1 cellular context compared by ENCODE assay signal in the genomic region with DNA sequence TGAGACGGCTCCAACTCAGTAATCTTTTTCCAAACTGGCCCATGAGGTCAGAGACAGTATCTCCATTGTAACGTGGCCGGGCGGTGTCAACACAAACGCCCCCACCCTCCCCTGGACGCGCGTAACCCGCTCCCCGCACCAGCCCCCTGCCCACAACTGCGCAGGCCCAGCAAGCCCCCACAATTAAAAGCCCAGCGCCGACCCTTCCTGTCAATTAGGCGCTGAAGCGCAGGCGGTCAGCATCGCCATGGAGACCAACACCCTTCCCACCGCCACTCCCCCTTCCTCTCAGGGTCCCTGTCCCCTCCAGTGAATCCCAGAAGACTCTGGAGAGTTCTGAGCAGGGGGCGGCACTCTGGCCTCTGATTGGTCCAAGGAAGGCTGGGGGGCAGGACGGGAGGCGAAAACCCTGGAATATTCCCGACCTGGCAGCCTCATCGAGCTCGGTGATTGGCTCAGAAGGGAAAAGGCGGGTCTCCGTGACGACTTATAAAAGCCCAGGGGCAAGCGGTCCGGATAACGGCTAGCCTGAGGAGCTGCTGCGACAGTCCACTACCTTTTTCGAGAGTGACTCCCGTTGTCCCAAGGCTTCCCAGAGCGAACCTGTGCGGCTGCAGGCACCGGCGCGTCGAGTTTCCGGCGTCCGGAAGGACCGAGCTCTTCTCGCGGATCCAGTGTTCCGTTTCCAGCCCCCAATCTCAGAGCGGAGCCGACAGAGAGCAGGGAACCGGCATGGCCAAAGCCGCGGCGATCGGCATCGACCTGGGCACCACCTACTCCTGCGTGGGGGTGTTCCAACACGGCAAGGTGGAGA.
TF ChIP-seq lines count a peak whose summit lies in the region.

A gene (plus strand): TSS at position 519 of the 814 bp plus-strand sequence. CDS start 214 bp downstream, at position 733.
A gene (minus strand): TSS at position 259 of the 814 bp plus-strand sequence. CDS start 3,311 bp downstream, outside the sequence.

TF ChIP-seq in K562, 482 proteins besides CTCF, POLR2A, EP300 and RAD21 (continued from another document and continues in another):
- TF ChIP-seq ZNF408 (CRISPR knock-in tag; IDR thresholded peaks at IDR 0.05; ENCODE audit: low read depth) (no peak), BCOR (IDR thresholded peaks at IDR 0.05) (peak; percentile 85), SAFB (IDR thresholded peaks at IDR 0.05; ENCODE audit: borderline replicate concordance, low read depth, low read length) (no peak), TCF3 (CRISPR knock-in tag; IDR thresholded peaks at IDR 0.05) (peak; percentile 28; the same call in 1 of the 2 replicates), ETS2 (tag; IDR thresholded peaks at IDR 0.05; ENCODE audit: borderline replicate concordance, poor library complexity, severe bottlenecking) (no peak), ZNF41 (CRISPR knock-in tag; conservative IDR thresholded peaks at IDR 0.05) (0 out of 2 replicates have a peak, but pooled peaks have one; percentile 46), FOXJ2 (tag; IDR thresholded peaks at IDR 0.05) (peak; percentile 43; the same call in 1 of the 2 replicates), ILF3 (IDR thresholded peaks at IDR 0.05; ENCODE audit: borderline replicate concordance) (no peak), GATA2 (CRISPR knock-in tag; IDR thresholded peaks at IDR 0.05) (no peak), ATF7 (IDR thresholded peaks at IDR 0.05) (peak; percentile 76), IRF2 (CRISPR knock-in tag; IDR thresholded peaks at IDR 0.05) (no peak), RCOR1 (IDR thresholded peaks at IDR 0.05; ENCODE audit: borderline replicate concordance in 1 of 2, low read depth in 2 of 2, low read length in 2 of 2) (no peak; a peak in 1 of 4 replicates), TAF7 (tag; IDR thresholded peaks at IDR 0.05) (peak; percentile 89), MTF1 (CRISPR knock-in tag; IDR thresholded peaks at IDR 0.05; ENCODE audit: borderline replicate concordance) (no peak), PURB (CRISPR knock-in tag; IDR thresholded peaks at IDR 0.05; ENCODE audit: low read depth) (no peak), KLF13 (tag; IDR thresholded peaks at IDR 0.05; ENCODE audit: borderline replicate concordance, low read depth) (no peak), SMARCB1 (IDR thresholded peaks at IDR 0.05; ENCODE audit: insufficient read length, low read depth) (no peak), SRSF9 (IDR thresholded peaks at IDR 0.05; ENCODE audit: borderline replicate concordance, low read depth, low read length) (no peak), HCFC1 (IDR thresholded peaks at IDR 0.05; ENCODE audit: low read depth, low read length) (peak; percentile 54; the same call in 1 of the 2 replicates), ZC3H8 (IDR thresholded peaks at IDR 0.05) (no peak), GATAD2B (IDR thresholded peaks at IDR 0.05; ENCODE audit: borderline replicate concordance) (no peak), RFX7 (CRISPR knock-in tag; IDR thresholded peaks at IDR 0.05) (no peak), SMAD2 (IDR thresholded peaks at IDR 0.05; ENCODE audit: low read depth, low read length) (no peak), BRD9 (IDR thresholded peaks at IDR 0.05; ENCODE audit: low read depth, partially characterized antibody) (peak; percentile 4), PHF20 (IDR thresholded peaks at IDR 0.05; ENCODE audit: partially characterized antibody) (peak; percentile 80), ZNF347 (CRISPR knock-in tag; IDR thresholded peaks at IDR 0.05; ENCODE audit: low read depth) (no peak), ZNF175 (CRISPR knock-in tag; IDR thresholded peaks at IDR 0.05; ENCODE audit: low read depth) (no peak), DACH1 (IDR thresholded peaks at IDR 0.05; ENCODE audit: partially characterized antibody) (no peak)
- TF ChIP-seq, protein P1, sequence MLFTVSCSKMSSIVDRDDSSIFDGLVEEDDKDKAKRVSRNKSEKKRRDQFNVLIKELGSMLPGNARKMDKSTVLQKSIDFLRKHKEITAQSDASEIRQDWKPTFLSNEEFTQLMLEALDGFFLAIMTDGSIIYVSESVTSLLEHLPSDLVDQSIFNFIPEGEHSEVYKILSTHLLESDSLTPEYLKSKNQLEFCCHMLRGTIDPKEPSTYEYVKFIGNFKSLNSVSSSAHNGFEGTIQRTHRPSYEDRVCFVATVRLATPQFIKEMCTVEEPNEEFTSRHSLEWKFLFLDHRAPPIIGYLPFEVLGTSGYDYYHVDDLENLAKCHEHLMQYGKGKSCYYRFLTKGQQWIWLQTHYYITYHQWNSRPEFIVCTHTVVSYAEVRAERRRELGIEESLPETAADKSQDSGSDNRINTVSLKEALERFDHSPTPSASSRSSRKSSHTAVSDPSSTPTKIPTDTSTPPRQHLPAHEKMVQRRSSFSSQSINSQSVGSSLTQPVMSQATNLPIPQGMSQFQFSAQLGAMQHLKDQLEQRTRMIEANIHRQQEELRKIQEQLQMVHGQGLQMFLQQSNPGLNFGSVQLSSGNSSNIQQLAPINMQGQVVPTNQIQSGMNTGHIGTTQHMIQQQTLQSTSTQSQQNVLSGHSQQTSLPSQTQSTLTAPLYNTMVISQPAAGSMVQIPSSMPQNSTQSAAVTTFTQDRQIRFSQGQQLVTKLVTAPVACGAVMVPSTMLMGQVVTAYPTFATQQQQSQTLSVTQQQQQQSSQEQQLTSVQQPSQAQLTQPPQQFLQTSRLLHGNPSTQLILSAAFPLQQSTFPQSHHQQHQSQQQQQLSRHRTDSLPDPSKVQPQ (CRISPR knock-in tag; IDR thresholded peaks at IDR 0.05; ENCODE audit: borderline replicate concordance), result no peak
- TF ChIP-seq, protein P2, sequence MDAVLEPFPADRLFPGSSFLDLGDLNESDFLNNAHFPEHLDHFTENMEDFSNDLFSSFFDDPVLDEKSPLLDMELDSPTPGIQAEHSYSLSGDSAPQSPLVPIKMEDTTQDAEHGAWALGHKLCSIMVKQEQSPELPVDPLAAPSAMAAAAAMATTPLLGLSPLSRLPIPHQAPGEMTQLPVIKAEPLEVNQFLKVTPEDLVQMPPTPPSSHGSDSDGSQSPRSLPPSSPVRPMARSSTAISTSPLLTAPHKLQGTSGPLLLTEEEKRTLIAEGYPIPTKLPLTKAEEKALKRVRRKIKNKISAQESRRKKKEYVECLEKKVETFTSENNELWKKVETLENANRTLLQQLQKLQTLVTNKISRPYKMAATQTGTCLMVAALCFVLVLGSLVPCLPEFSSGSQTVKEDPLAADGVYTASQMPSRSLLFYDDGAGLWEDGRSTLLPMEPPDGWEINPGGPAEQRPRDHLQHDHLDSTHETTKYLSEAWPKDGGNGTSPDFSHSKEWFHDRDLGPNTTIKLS (IDR thresholded peaks at IDR 0.05; ENCODE audit: borderline replicate concordance, low read depth), result peak; percentile 77; the same call in 1 of the 2 replicates
- TF ChIP-seq, protein P3, sequence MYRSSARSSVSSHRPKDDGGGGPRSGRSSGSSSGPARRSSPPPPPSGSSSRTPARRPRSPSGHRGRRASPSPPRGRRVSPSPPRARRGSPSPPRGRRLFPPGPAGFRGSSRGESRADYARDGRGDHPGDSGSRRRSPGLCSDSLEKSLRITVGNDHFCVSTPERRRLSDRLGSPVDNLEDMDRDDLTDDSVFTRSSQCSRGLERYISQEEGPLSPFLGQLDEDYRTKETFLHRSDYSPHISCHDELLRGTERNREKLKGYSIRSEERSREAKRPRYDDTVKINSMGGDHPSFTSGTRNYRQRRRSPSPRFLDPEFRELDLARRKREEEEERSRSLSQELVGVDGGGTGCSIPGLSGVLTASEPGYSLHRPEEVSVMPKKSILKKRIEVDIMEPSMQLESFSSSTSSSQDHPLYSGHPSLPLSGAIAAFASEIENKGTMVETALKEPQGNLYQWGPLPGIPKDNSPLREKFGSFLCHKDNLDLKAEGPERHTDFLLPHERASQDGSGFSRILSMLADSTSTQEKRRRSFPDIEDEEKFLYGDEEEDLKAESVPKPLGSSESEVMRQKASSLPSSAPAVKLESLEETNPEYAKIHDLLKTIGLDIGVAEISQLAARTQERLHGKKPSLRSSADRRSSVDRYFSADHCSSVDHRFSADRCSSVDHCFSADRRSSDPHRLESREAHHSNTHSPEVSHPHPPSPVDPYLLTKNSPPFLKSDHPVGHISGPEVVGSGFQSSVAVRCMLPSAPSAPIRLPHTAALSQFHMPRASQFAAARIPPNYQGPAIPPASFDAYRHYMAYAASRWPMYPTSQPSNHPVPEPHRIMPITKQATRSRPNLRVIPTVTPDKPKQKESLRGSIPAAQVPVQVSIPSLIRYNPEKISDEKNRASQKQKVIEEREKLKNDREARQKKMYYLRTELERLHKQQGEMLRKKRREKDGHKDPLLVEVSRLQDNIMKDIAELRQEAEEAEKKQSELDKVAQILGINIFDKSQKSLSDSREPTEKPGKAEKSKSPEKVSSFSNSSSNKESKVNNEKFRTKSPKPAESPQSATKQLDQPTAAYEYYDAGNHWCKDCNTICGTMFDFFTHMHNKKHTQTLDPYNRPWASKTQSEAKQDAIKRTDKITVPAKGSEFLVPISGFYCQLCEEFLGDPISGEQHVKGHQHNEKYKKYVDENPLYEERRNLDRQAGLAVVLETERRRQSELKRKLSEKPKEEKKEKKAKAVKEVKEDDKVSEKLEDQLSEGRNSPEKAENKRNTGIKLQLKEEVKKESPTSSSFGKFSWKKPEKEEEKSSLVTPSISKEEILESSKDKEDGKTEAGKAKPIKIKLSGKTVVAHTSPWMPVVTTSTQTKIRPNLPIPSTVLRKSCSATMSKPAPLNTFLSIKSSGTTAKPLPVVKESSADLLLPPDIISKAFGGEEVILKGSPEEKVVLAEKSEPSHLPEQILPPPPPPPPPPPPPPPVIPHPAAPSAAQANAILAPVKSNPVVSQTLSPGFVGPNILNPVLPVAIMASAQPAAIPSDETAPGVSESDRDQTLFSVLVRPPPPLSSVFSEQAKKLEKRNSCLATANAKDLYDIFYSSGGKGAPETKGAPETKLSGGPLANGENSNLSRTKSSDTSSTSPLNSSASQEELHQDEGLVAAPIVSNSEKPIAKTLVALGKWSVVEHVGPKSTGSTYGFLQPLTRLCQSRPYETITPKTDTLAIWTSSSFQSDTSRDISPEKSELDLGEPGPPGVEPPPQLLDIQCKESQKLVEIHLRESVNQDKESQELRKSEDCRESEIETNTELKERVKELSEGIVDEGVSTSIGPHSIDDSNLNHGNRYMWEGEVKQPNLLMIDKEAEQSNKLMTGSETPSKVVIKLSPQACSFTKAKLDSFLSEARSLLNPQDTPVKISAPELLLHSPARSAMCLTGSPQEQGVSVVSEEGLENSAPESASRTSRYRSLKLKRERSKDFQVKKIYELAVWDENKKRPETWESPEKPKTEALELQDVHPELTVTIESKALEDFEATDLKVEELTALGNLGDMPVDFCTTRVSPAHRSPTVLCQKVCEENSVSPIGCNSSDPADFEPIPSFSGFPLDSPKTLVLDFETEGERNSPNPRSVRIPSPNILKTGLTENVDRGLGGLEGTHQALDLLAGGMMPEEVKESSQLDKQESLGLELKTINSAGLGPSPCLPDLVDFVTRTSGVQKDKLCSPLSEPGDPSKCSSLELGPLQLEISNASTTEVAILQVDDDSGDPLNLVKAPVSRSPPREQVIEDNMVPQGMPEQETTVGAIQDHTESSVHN (IDR thresholded peaks at IDR 0.05; ENCODE audit: borderline replicate concordance in 1 of 2, low read depth in 1 of 2), result peak in 1 of 2 experiments; percentile 19; a peak in 1 of 4 replicates
- TF ChIP-seq, protein P4, sequence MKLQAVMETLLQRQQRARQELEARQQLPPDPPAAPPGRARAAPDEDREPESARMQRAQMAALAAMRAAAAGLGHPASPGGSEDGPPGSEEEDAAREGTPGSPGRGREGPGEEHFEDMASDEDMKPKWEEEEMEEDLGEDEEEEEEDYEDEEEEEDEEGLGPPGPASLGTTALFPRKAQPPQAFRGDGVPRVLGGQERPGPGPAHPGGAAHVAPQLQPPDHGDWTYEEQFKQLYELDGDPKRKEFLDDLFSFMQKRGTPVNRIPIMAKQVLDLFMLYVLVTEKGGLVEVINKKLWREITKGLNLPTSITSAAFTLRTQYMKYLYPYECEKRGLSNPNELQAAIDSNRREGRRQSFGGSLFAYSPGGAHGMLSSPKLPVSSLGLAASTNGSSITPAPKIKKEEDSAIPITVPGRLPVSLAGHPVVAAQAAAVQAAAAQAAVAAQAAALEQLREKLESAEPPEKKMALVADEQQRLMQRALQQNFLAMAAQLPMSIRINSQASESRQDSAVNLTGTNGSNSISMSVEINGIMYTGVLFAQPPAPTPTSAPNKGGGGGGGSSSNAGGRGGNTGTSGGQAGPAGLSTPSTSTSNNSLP (IDR thresholded peaks at IDR 0.05; ENCODE audit: borderline replicate concordance, low read depth, low read length), result no peak
- TF ChIP-seq, protein P5, sequence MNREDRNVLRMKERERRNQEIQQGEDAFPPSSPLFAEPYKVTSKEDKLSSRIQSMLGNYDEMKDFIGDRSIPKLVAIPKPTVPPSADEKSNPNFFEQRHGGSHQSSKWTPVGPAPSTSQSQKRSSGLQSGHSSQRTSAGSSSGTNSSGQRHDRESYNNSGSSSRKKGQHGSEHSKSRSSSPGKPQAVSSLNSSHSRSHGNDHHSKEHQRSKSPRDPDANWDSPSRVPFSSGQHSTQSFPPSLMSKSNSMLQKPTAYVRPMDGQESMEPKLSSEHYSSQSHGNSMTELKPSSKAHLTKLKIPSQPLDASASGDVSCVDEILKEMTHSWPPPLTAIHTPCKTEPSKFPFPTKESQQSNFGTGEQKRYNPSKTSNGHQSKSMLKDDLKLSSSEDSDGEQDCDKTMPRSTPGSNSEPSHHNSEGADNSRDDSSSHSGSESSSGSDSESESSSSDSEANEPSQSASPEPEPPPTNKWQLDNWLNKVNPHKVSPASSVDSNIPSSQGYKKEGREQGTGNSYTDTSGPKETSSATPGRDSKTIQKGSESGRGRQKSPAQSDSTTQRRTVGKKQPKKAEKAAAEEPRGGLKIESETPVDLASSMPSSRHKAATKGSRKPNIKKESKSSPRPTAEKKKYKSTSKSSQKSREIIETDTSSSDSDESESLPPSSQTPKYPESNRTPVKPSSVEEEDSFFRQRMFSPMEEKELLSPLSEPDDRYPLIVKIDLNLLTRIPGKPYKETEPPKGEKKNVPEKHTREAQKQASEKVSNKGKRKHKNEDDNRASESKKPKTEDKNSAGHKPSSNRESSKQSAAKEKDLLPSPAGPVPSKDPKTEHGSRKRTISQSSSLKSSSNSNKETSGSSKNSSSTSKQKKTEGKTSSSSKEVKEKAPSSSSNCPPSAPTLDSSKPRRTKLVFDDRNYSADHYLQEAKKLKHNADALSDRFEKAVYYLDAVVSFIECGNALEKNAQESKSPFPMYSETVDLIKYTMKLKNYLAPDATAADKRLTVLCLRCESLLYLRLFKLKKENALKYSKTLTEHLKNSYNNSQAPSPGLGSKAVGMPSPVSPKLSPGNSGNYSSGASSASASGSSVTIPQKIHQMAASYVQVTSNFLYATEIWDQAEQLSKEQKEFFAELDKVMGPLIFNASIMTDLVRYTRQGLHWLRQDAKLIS (CRISPR knock-in tag; IDR thresholded peaks at IDR 0.05), result peak; percentile 98
- TF ChIP-seq, protein P6, sequence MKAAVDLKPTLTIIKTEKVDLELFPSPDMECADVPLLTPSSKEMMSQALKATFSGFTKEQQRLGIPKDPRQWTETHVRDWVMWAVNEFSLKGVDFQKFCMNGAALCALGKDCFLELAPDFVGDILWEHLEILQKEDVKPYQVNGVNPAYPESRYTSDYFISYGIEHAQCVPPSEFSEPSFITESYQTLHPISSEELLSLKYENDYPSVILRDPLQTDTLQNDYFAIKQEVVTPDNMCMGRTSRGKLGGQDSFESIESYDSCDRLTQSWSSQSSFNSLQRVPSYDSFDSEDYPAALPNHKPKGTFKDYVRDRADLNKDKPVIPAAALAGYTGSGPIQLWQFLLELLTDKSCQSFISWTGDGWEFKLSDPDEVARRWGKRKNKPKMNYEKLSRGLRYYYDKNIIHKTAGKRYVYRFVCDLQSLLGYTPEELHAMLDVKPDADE (conservative IDR thresholded peaks at IDR 0.05; ENCODE audit: control insufficient read depth, low read depth, low read length), result peak; percentile 52
- TF ChIP-seq, protein P7, sequence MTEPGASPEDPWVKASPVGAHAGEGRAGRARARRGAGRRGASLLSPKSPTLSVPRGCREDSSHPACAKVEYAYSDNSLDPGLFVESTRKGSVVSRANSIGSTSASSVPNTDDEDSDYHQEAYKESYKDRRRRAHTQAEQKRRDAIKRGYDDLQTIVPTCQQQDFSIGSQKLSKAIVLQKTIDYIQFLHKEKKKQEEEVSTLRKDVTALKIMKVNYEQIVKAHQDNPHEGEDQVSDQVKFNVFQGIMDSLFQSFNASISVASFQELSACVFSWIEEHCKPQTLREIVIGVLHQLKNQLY (CRISPR knock-in tag; conservative IDR thresholded peaks at IDR 0.05), result peak in 1 of 2 experiments; percentile 97; a peak in 2 of 4 replicates
